12 cellular contexts compared by ENCODE assay signal in the genomic region with DNA sequence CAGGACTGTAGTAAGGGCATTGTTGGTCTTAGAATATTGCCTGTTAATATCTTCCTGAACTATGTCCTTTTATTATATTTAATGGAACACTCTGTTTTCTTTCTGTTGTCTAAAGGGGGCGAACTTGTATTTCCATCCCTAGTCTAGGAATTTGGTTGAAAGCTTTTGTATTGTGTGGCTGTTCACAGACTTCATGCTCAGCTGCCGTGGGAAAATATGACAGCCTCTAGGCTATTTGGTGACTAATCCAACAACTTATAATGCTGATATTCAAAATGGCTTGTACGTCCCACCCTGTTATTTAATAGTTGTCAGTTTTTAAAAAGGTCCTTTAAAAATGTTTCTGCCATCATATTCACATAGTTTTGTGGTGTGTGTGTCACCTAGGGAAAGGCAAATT.
DNase-seq lines count a peak whose midpoint lies in the region; ATAC-seq and TF ChIP-seq lines count a peak whose summit lies in the region.
"Had no signal": no experiment of that assay in that cellular context is flagged by ENCODE, and none has a peak within 500 bp of the region (broad histone marks: within the 10 kb centered on the region; RNA-seq: fewer than 3 reads in every experiment).

No MANE protein-coding gene starts in this region.

- H3K27ac ChIP-seq in ACC112 (ENCODE audit: low read depth, low read length) (peak overlapping the region; percentile 59), liver (ENCODE audit: low read depth in 1 of 2, low read length in 2 of 2) (peak overlapping the region in 1 of 2 donors; percentile 20)

- WGBS in liver, result 45% methylated on average over 3 of the region's 3 CpGs

- peak overlapping the region in 1 of 2 donors; percentile 30 for H3K9ac ChIP-seq in liver (ENCODE audit: low read depth in 1 of 2, low read length in 2 of 2)

- H3K4me1 ChIP-seq in ACC112 (ENCODE audit: control insufficient read depth, insufficient read depth, low read length, unreplicated experiment) (peaks cover 47% of the 10 kb centered on the region), liver (ENCODE audit: control insufficient read depth in 4 of 4, insufficient read depth in 4 of 4, low read length in 3 of 4) (peaks cover 13 to 71% (median 29%) of the 10 kb centered on the region in 4 donors)

- H3K9me3 ChIP-seq in liver (ENCODE audit: control insufficient read depth in 4 of 4, low read length in 3 of 4), result no peaks in the 10 kb centered on the region

- DNase-seq in cardiac fibroblast (ENCODE audit: low read depth in 2 of 2), result peak; percentile 89 to 92
- DNase-seq in islet precursor cell, result no peak
- DNase-seq: activated B cell treated with CpG ODN at 0.5 μM for 24 hours; COR-L47; MV-4-11; stimulated activated CD4-positive, alpha-beta T cell treated with anti-CD3 and anti-CD28 coated beads, Interleukin-2, amount 100 ng/mL, for 24 hours had no signal

- no peak overlapping the region for H3K4me3 ChIP-seq in ACC112 (ENCODE audit: low read depth, low read length)
- H3K4me3 ChIP-seq in cardiac fibroblast (replicated peaks in 1 of 2; ENCODE audit: low read depth in 2 of 2, low read length in 2 of 2), result no peak overlapping the region
- no peak overlapping the region for H3K4me3 ChIP-seq in liver (ENCODE audit: low read depth in 1 of 3, low read length in 3 of 3)

- no peak for TF ChIP-seq EP300 in Ishikawa (IDR thresholded peaks at IDR 0.05; ENCODE audit: borderline replicate concordance)

- TF ChIP-seq RAD21 in Ishikawa (IDR thresholded peaks at IDR 0.05; ENCODE audit: low read depth), result peak; percentile 49
- TF ChIP-seq RAD21 in liver (IDR thresholded peaks at IDR 0.05), result peak; percentile 55 to 61

- TF ChIP-seq CTCF in cardiac fibroblast (IDR thresholded peaks at IDR 0.05; ENCODE audit: low read depth, low read length) (peak; percentile 29), liver (IDR thresholded peaks at IDR 0.05; ENCODE audit: low read depth, low read length, missing input control) (no peak)

- ATAC-seq in HG03280 (IDR thresholded peaks at IDR 0.05; ENCODE audit: unreplicated experiment) (no peak), GM19023 (IDR thresholded peaks at IDR 0.05; ENCODE audit: unreplicated experiment) (no peak), HG03469 (IDR thresholded peaks at IDR 0.05; ENCODE audit: unreplicated experiment) (no peak)

- H2AFZ ChIP-seq in ACC112 (ENCODE audit: low read length, unreplicated experiment), result no peak overlapping the region

- peaks cover 6% of the 10 kb centered on the region for H3K79me2 ChIP-seq in ACC112 (ENCODE audit: control insufficient read depth, insufficient read depth, low read length, unreplicated experiment)

- H3K27me3 ChIP-seq in ACC112 (ENCODE audit: insufficient read depth, low read length) (no peaks in the 10 kb centered on the region), liver (ENCODE audit: control insufficient read depth in 4 of 4, insufficient read depth in 4 of 4, low read length in 3 of 4) (no peaks in the 10 kb centered on the region)

- H3K36me3 ChIP-seq in ACC112 (ENCODE audit: insufficient read depth, low read length) (no peaks in the 10 kb centered on the region; the same call in 1 of the 2 replicates), liver (ENCODE audit: control insufficient read depth in 4 of 4, insufficient read depth in 3 of 4, low read depth in 1 of 4, low read length in 3 of 4) (peaks cover under 1 to 5% (median 2%) of the 10 kb centered on the region in 4 donors)

TF ChIP-seq in Ishikawa, 13 proteins besides CTCF, POLR2A, EP300 and RAD21:
- no peak for TF ChIP-seq FOXM1 (IDR thresholded peaks at IDR 0.05; ENCODE audit: borderline replicate concordance, low read depth)
- TF ChIP-seq TEAD4 (IDR thresholded peaks at IDR 0.05), result peak; percentile 26; the same call in 1 of the 2 replicates

TF ChIP-seq in liver, 16 proteins besides CTCF, POLR2A, EP300 and RAD21:
- TF ChIP-seq YY1 (IDR thresholded peaks at IDR 0.05) (peak; percentile 24), FOXA2 (IDR thresholded peaks at IDR 0.05) (no peak), JUND (IDR thresholded peaks at IDR 0.05) (peak in 1 of 2 donors; percentile 28)
TF ChIP-seq in liver: peak in this region for 2.
